Comparison of ENCODE assay signal across 19 cellular contexts in the genomic region with DNA sequence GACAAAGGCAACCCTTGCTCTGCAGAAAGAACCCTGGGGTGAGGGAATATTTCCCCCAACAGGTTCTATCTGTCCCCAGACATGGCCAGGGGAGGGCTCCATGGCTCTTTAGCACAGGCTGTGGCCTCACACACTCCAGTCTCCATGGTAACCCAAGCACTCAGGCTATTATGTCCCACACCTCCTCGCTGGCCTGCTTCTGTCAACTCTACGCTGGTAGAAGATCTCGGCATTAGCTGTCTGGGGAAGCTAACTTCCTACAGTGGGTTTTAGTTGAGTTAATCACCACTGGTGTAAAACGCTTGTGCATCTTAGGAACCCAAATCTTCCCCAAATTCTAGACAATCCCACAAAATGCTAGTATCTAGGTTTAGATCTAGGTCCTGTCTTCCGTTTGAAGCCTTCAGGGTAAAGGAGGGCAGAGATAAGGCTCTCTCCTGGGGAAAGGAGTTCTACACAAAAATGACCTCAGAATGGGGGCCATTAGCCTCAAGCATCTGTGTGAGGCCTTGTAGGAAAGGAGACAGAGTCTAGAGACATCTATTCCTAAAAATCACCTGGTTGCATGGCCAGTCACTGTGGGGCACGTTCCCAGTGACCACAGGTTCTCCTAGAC. TPM values are rescaled to one million over a fixed set of nuclear protein-coding genes. Genes with fewer than 3 reads are reported as not detected.
A peak's percentile ranks its signal among the peaks of the same experiment; 100 is the strongest.
DNase-seq lines count a peak whose midpoint lies in the region; ATAC-seq, FAIRE-seq and TF ChIP-seq lines count a peak whose summit lies in the region.
"Had no signal": no experiment of that assay in that cellular context is flagged by ENCODE, and none has a peak within 500 bp of the region (broad histone marks: within the 10 kb centered on the region; RNA-seq: fewer than 3 reads in every experiment).

No MANE protein-coding gene starts in this region.

- H3K4me3 ChIP-seq in K562: no peak overlapping the region
- H3K4me3 ChIP-seq: ascending aorta, uterus had no signal

- CTCF ChIA-PET in HEK293T (lab: Yijun Ruan, JAX): interaction anchor here (0.6 to 1.3 kb wide), 2 partner anchors 12 to 116 kb away, joined by 3 to 5 read pairs; no protein-coding TSS in a partner anchor
- CTCF ChIA-PET in K562 (lab: Yijun Ruan, JAX; ENCODE audit: low intra/inter-chr PET ratio): interaction anchor here (0.7 to 1.0 kb wide), 3 partner anchors 12 to 150 kb away, joined by 3 read pairs; no protein-coding TSS in a partner anchor

- H3K27me3 ChIP-seq in K562 (ENCODE audit: control insufficient read depth in 2 of 2, insufficient read depth in 2 of 2, low read length in 2 of 2): no peaks in the 10 kb centered on the region
- H3K27me3 ChIP-seq: ascending aorta, uterus had no signal

- H3K79me2 ChIP-seq in K562 (ENCODE audit: control insufficient read depth, insufficient read depth, low read length): no peaks in the 10 kb centered on the region

- BruUV-seq in K562 (replicated peaks; lab: Mats Ljungman, UMichigan): no TSS peak

- FAIRE-seq in K562 (lab: Jason Lieb, UNC): peak; percentile 84

- H3K9me3 ChIP-seq in K562 (replicated peaks; ENCODE audit: control insufficient read depth, insufficient read depth, low read depth, low read length): no peaks in the 10 kb centered on the region
- H3K9me3 ChIP-seq: ascending aorta, uterus had no signal

- peak; percentile 99 for ATAC-seq in K562
- no peak for ATAC-seq in GM21619 (IDR thresholded peaks at IDR 0.05; ENCODE audit: unreplicated experiment)
- ATAC-seq: natural killer cell had no signal

- in situ Hi-C loops in K562 (cut with MboI): no loop called here

- DNase-seq in Ammon's horn (ENCODE audit: low spot score) (peak; percentile 38), HEK293T (ENCODE audit: extremely low spot score) (peak; percentile 27), K562 (ENCODE audit: extremely low read depth in 1 of 4, low spot score in 3 of 4) (peak; percentile 63 to 83 (median 74)), left kidney (ENCODE audit: low read depth, low spot score) (peak; percentile 87), NCI-H1048 (lab: John Stamatoyannopoulos, UW) (no peak)
- DNase-seq in activated CD4-positive, alpha-beta T cell treated with anti-CD3 and anti-CD28 coated beads, Interleukin-2, amount 10 ng/mL, durations not matched to agents 24 days and 14 days: no peak
- DNase-seq in activated T-cell treated with anti-CD3 and anti-CD28 coated beads, Interleukin-2, amount 50 U/mL, for 48 hours: no peak
- DNase-seq: activated CD4-positive, alpha-beta T cell treated with anti-CD3 and anti-CD28 coated beads for 1 hour; activated CD8-positive, alpha-beta memory T cell treated with anti-CD3 and anti-CD28 coated beads, Interleukin-2, amount 50 U/mL, for 4 hours; activated naive CD4-positive, alpha-beta T cell treated with anti-CD3 and anti-CD28 coated beads for 36 hours; CD8-positive, alpha-beta memory T cell; foreskin melanocyte; natural killer cell; NCI-H2171; uterus had no signal

- no peaks in the 10 kb centered on the region for H3K9me3 Mint-ChIP-seq in activated CD4-positive, alpha-beta T cell treated with anti-CD3 and anti-CD28 coated beads, Interleukin-2, amount 10 ng/mL, durations not matched to agents 24 days and 14 days
- H3K9me3 Mint-ChIP-seq: activated naive CD4-positive, alpha-beta T cell treated with anti-CD3 and anti-CD28 coated beads for 36 hours; CD8-positive, alpha-beta memory T cell; natural killer cell had no signal

- TF ChIP-seq EP300 in K562 (IDR thresholded peaks at IDR 0.05; ENCODE audit: low read length): no peak

- peak; percentile 12 to 38 (median 28); a peak in 3 of 6 replicates for TF ChIP-seq CTCF in K562 (IDR thresholded peaks at IDR 0.05 in 2 of 3, conservative IDR thresholded peaks at IDR 0.05 in 1 of 3; ENCODE audit: insufficient read depth in 2 of 3, low read depth in 1 of 3, low read length in 3 of 3)

- H3K4me1 ChIP-seq in K562 (replicated peaks in 1 of 2; ENCODE audit: control insufficient read depth in 2 of 2, insufficient read depth in 2 of 2, low read length in 2 of 2): peaks cover 3 to 14% of the 10 kb centered on the region in 2 experiments; a peak in 4 of 5 replicates
- H3K4me1 ChIP-seq: ascending aorta, uterus had no signal

- H2AFZ ChIP-seq in K562 (ENCODE audit: low read depth, low read length): 0 out of 2 replicates have a peak overlapping the region, but pooled peaks have one; percentile 37

- H3K36me3 ChIP-seq in K562 (ENCODE audit: control insufficient read depth, insufficient read depth, low read length): peaks cover 31% of the 10 kb centered on the region; the same call in 2 of the 3 replicates
- H3K36me3 ChIP-seq: uterus had no signal

- no peak for TF ChIP-seq POLR2A in K562 (conservative IDR thresholded peaks at IDR 0.05)

- peak overlapping the region; percentile 52; the same call in 2 of the 3 replicates for H3K27ac ChIP-seq in K562 (ENCODE audit: extremely low read depth, low read depth, low read length)
- H3K27ac ChIP-seq: ascending aorta, uterus had no signal

- no peak overlapping the region for H3K27ac Mint-ChIP-seq in activated CD4-positive, alpha-beta T cell treated with anti-CD3 and anti-CD28 coated beads, Interleukin-2, amount 10 ng/mL, durations not matched to agents 24 days and 14 days
- H3K27ac Mint-ChIP-seq: activated naive CD4-positive, alpha-beta T cell treated with anti-CD3 and anti-CD28 coated beads for 36 hours; natural killer cell had no signal

- peaks cover 9% of the 10 kb centered on the region; the same call in 1 of the 2 replicates for H4K20me1 ChIP-seq in K562 (replicated peaks; ENCODE audit: control insufficient read depth, insufficient read depth, low read length)

- peaks cover 38% of the 10 kb centered on the region for H3K36me3 Mint-ChIP-seq in activated CD4-positive, alpha-beta T cell treated with anti-CD3 and anti-CD28 coated beads, Interleukin-2, amount 10 ng/mL, durations not matched to agents 24 days and 14 days (ENCODE audit: low read depth)

- peak overlapping the region; percentile 38 for H3K4me2 ChIP-seq in K562 (ENCODE audit: insufficient read depth, low read length)

- H3K9me1 ChIP-seq in K562 (ENCODE audit: control insufficient read depth, insufficient read depth, low read length): peaks cover 5% of the 10 kb centered on the region

- peak overlapping the region in 1 of 2 experiments; percentile 28; a peak in 2 of 4 replicates for H3K9ac ChIP-seq in K562 (ENCODE audit: insufficient read depth in 1 of 2, low read depth in 2 of 2, low read length in 2 of 2)

- peak in 1 of 2 experiments; percentile 44; a peak in 2 of 4 replicates for TF ChIP-seq RAD21 in K562 (CRISPR knock-in tag; conservative IDR thresholded peaks at IDR 0.05 in 1 of 2, IDR thresholded peaks at IDR 0.05 in 1 of 2)

- intact Hi-C loops in K562 (cut with micrococcal nuclease): no loop called here
- intact Hi-C loops in activated CD4-positive, alpha-beta T cell treated with anti-CD3 and anti-CD28 coated beads, Interleukin-2, amount 10 ng/mL, durations not matched to agents 24 days and 14 days (cut with micrococcal nuclease): no loop called here

- H3K27me3 Mint-ChIP-seq in activated CD4-positive, alpha-beta T cell treated with anti-CD3 and anti-CD28 coated beads, Interleukin-2, amount 10 ng/mL, durations not matched to agents 24 days and 14 days: no peaks in the 10 kb centered on the region
- H3K27me3 Mint-ChIP-seq: CD8-positive, alpha-beta memory T cell had no signal

- H3K4me3 Mint-ChIP-seq in activated CD4-positive, alpha-beta T cell treated with anti-CD3 and anti-CD28 coated beads, Interleukin-2, amount 10 ng/mL, durations not matched to agents 24 days and 14 days: no peak overlapping the region
- H3K4me3 Mint-ChIP-seq: activated naive CD4-positive, alpha-beta T cell treated with anti-CD3 and anti-CD28 coated beads for 36 hours; CD8-positive, alpha-beta memory T cell; natural killer cell had no signal

- POLR2A ChIA-PET in HEK293T (lab: Yijun Ruan, JAX) (no interaction called here), K562 (lab: Yijun Ruan, JAX) (interaction anchor here (1.0 kb wide), 1 partner anchor 12 kb away, joined by 5 read pairs; no protein-coding TSS in a partner anchor)

- peaks cover 25% of the 10 kb centered on the region for H3K4me1 Mint-ChIP-seq in activated CD4-positive, alpha-beta T cell treated with anti-CD3 and anti-CD28 coated beads, Interleukin-2, amount 10 ng/mL, durations not matched to agents 24 days and 14 days

- 2% methylated on average over 6 of the region's 6 CpGs for WGBS in K562 (ENCODE audit: insufficient coverage, low coverage, missing lambda C conversion rate)

TF ChIP-seq in HEK293T, 16 proteins besides CTCF, POLR2A, EP300 and RAD21:
- TF ChIP-seq ZNF384 (IDR thresholded peaks at IDR 0.05): no peak
- TF ChIP-seq FOXK2 (IDR thresholded peaks at IDR 0.05): no peak
- no peak for TF ChIP-seq CTBP1 (IDR thresholded peaks at IDR 0.05; ENCODE audit: borderline replicate concordance)

TF ChIP-seq in K562, 482 proteins besides CTCF, POLR2A, EP300 and RAD21 (continues in another document):
- TF ChIP-seq CTBP1 (IDR thresholded peaks at IDR 0.05; ENCODE audit: borderline replicate concordance) (peak; percentile 64), SIN3A (IDR thresholded peaks at IDR 0.05; ENCODE audit: borderline replicate concordance in 2 of 2, control insufficient read depth in 1 of 2, low read depth in 2 of 2, low read length in 2 of 2) (peak in 1 of 2 experiments; percentile 47; a peak in 1 of 4 replicates), EGR1 (conservative IDR thresholded peaks at IDR 0.05) (no peak), ZNF408 (CRISPR knock-in tag; IDR thresholded peaks at IDR 0.05; ENCODE audit: low read depth) (no peak), ZNF140 (CRISPR knock-in tag; IDR thresholded peaks at IDR 0.05) (no peak)

RNA-seq across cellular contexts. Expression of a gene that starts 36.7 kb away (rescaled TPM):
- total RNA-seq in K562 (2011; cell fraction: chromatin; rRNA removed; ENCODE audit: low replicate concordance): 0.44 TPM in 1 of 2 replicates, not detected in the other
- 0.17 and 0.39 TPM in 2 replicates for total RNA-seq in K562 (2011; cell fraction: nucleolus; rRNA removed)
- total RNA-seq in K562 (2011; cell fraction: nucleoplasm; rRNA removed): 0.07 and 0.92 TPM in 2 replicates
- 0.04 and 0.05 TPM in 2 replicates for total RNA-seq in K562 (2014; rRNA removed)
- total RNA-seq in K562 (2014; rRNA removed; fragmentation: Illumina TruSeq; extraction: Trizol): 0.04 TPM in 1 of 2 replicates, not detected in the other
- not detected in 2 replicates for total RNA-seq in K562 (2015; rRNA removed; fragmentation: Illumina TruSeq; extraction: Trizol)
- total RNA-seq in K562 (2021): 0.09 TPM in 1 of 2 replicates, not detected in the other
- polyA plus RNA-seq in K562 (2011; rRNA removed): 0.01 and 0.03 TPM in 2 replicates
- polyA plus RNA-seq in K562 (2011; cell fraction: cytosol; rRNA removed): 0.01 and 0.04 TPM in 2 replicates
- 0.33 and 0.58 TPM in 2 replicates for polyA plus RNA-seq in K562 (2011; cell fraction: nucleus; rRNA removed)
- 0.03 and 0.06 TPM in 2 replicates for polyA plus RNA-seq in K562 (2012)
- 0.01 and 0.03 TPM in 2 replicates for polyA plus RNA-seq in K562 (2014; fragmentation: Illumina TruSeq; extraction: Trizol)
- polyA plus RNA-seq in K562 (2014; fragmentation: Nextera tagmentation; extraction: Ambion mirVana): not detected
- 0.04 and 0.11 TPM in 2 replicates for polyA plus RNA-seq in K562 (2014; rRNA removed)
- polyA minus RNA-seq in K562 (2011; rRNA and poly(A)+ RNA removed): not detected in 2 replicates
- polyA minus RNA-seq in K562 (2011; cell fraction: cytosol; rRNA and poly(A)+ RNA removed): not detected in 2 replicates
- under 0.01 and 0.33 TPM in 2 replicates for polyA minus RNA-seq in K562 (2011; cell fraction: nucleus; rRNA and poly(A)+ RNA removed)
- 0.17 and 0.26 TPM in 2 replicates for total RNA-seq in activated CD4-positive, alpha-beta T cell treated with anti-CD3 and anti-CD28 coated beads, Interleukin-2, amount 10 ng/mL, durations not matched to agents 24 days and 14 days
- total RNA-seq: ascending aorta, lung microvascular endothelial cell, M059J had no signal

Comparison
In these comparisons a context has a peak if more than half of its experiments do, and no peak if none do; other contexts are left out.
1. DNase-seq: peak in Ammon's horn (single experiment), HEK293T (single experiment), K562 (4 of 4) and left kidney (single experiment); none in activated CD4-positive, alpha-beta T cell treated with anti-CD3 and anti-CD28 coated beads, Interleukin-2, amount 10 ng/mL, durations not matched to agents 24 days and 14 days (single experiment), NCI-H1048 (single experiment) and activated T-cell treated with anti-CD3 and anti-CD28 coated beads, Interleukin-2, amount 50 U/mL, for 48 hours (0 of 2).